In the genomic region with DNA sequence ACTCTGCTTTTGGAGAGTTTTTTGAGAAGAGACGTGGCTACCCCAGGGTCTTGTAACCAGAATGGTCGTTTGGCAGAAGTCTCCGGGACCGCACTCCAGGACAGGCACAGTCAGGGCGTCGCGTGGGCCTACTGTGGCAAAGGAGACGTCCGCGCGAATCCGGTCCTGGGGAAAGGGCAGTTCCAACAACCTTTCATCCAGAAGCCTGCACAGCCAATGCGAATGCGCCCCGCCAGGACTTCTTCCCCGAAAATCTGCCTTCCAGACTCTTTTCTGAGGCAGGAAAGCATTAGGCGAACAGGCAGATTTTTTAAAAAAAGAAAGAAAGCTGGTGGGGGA, we compare ENCODE assay signal across 8 cellular contexts. TPM values are rescaled to one million over a fixed set of nuclear protein-coding genes. Genes with fewer than 3 reads are reported as not detected.
DNase-seq lines count a peak whose midpoint lies in the region; ATAC-seq and TF ChIP-seq lines count a peak whose summit lies in the region.

No MANE protein-coding gene starts in this region.

- H3K27ac Mint-ChIP-seq in dendritic cell treated with granulocyte-macrophage colony-stimulating factor and Interleukin-4, amounts not matched to agents 40 ng/mL and 50 ng/mL, for 4 days = peak overlapping the region; percentile 71
- H3K27ac Mint-ChIP-seq in naive thymus-derived CD8-positive, alpha-beta T cell = no peak overlapping the region

- H3K27me3 Mint-ChIP-seq in dendritic cell treated with granulocyte-macrophage colony-stimulating factor and Interleukin-4, amounts not matched to agents 40 ng/mL and 50 ng/mL, for 4 days = peaks cover 93% of the 10 kb centered on the region
- H3K27me3 Mint-ChIP-seq in naive thymus-derived CD8-positive, alpha-beta T cell = peaks cover 25 to 92% (median 70%) of the 10 kb centered on the region in 5 donors

- H3K4me1 Mint-ChIP-seq in dendritic cell treated with granulocyte-macrophage colony-stimulating factor and Interleukin-4, amounts not matched to agents 40 ng/mL and 50 ng/mL, for 4 days (ENCODE audit: low read depth) = peaks cover 52% of the 10 kb centered on the region
- H3K4me1 Mint-ChIP-seq in naive thymus-derived CD8-positive, alpha-beta T cell = peaks cover 9 to 44% (median 37%) of the 10 kb centered on the region in 4 donors

- POLR2A ChIA-PET in naive thymus-derived CD8-positive, alpha-beta T cell (lab: Charles Lee) = no interaction called here

- no peak for ATAC-seq in naive thymus-derived CD8-positive, alpha-beta T cell
- ATAC-seq in GM19023 (IDR thresholded peaks at IDR 0.05; ENCODE audit: unreplicated experiment) (no peak), HG02588 (IDR thresholded peaks at IDR 0.05; ENCODE audit: unreplicated experiment) (no peak)

- no peaks in the 10 kb centered on the region for H3K9me3 Mint-ChIP-seq in dendritic cell treated with granulocyte-macrophage colony-stimulating factor and Interleukin-4, amounts not matched to agents 40 ng/mL and 50 ng/mL, for 4 days
- no peaks in the 10 kb centered on the region for H3K9me3 Mint-ChIP-seq in naive thymus-derived CD8-positive, alpha-beta T cell

- TF ChIP-seq CTCF in AG09309 (IDR thresholded peaks at IDR 0.05; ENCODE audit: control insufficient read depth, insufficient read depth, low read depth, low read length, missing control alignments) (no peak), HFF-Myc (IDR thresholded peaks at IDR 0.05; ENCODE audit: low read depth, low read length, missing control alignments) (no peak)

- DNase-seq in AG09309 (ENCODE audit: low read depth) = no peak
- no peak for DNase-seq in HFF-Myc (ENCODE audit: extremely low read depth, low read depth)
- DNase-seq in naive thymus-derived CD8-positive, alpha-beta T cell = no peak
- no peak for DNase-seq in NCI-H226
- no peak for DNase-seq in NCI-H510A treated with DMSO at 0.1 percent for 48 hours (lab: John Stamatoyannopoulos, UW)

- H3K4me3 ChIP-seq in AG09309 (ENCODE audit: control insufficient read depth, low read depth, low read length) = peak overlapping the region; percentile 62
- H3K4me3 ChIP-seq in HFF-Myc (replicated peaks; ENCODE audit: low read depth, low read length) = peak overlapping the region; percentile 41

- H3K36me3 Mint-ChIP-seq in dendritic cell treated with granulocyte-macrophage colony-stimulating factor and Interleukin-4, amounts not matched to agents 40 ng/mL and 50 ng/mL, for 4 days (ENCODE audit: low read depth) = no peaks in the 10 kb centered on the region
- H3K36me3 Mint-ChIP-seq in naive thymus-derived CD8-positive, alpha-beta T cell = no peaks in the 10 kb centered on the region

- peak overlapping the region; percentile 73 for H3K4me3 Mint-ChIP-seq in dendritic cell treated with granulocyte-macrophage colony-stimulating factor and Interleukin-4, amounts not matched to agents 40 ng/mL and 50 ng/mL, for 4 days
- peak overlapping the region in 9 of 10 donors; percentile 50 to 75 (median 65) for H3K4me3 Mint-ChIP-seq in naive thymus-derived CD8-positive, alpha-beta T cell

- intact Hi-C loops in dendritic cell treated with granulocyte-macrophage colony-stimulating factor and Interleukin-4, amounts not matched to agents 40 ng/mL and 50 ng/mL, for 4 days (cut with micrococcal nuclease) = loop anchor here (5.0 kb wide), 1 partner anchor 346 kb away; no protein-coding TSS in a partner anchor

RNA-seq across cellular contexts. Expression of a gene that starts 2.0 kb away (rescaled TPM):
- not detected for total RNA-seq in naive thymus-derived CD8-positive, alpha-beta T cell
- polyA plus RNA-seq in naive thymus-derived CD8-positive, alpha-beta T cell = under 1 TPM in 1 of 3 donors, not detected in 2; 0.07 TPM
